ENCODE assay signal across 1 cellular context in the genomic region with DNA sequence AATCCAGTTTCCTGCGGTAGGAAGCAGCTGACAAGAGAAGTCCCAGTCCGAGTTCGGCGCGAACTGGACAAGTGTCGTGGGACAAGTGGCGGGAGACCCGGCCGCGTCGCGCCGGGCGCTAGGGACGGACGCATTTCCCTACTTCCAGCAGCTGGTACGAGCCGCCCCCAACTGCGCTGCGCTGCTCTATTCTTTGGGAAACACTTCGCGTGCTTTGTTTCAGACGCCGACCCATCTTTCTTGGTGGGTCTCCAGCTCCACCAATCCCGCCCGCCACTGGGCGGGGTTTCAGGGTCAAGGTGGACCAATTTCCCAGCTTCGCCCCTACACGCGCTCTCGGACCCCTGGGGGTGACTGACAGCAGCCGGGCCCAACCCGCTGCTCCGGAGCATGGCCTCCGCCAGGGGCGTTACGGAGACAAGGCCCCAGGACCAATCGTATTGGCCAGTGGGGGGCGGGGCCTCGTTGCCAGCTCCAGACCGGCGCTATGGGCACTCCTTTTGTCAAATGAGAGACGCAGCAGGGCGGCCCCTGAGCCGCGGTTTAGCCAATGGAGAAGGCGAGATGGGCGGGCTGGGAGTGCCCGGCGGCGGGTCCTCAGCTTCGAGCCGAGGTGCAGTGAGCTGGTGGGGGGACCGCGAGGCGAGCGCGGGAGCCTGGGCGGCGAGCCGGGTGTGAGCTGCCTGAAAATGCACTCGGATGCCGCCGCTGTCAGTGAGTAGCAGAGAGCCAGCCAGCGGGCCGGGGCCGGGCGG.
TF ChIP-seq lines count a peak whose summit lies in the region.

A gene (plus strand): TSS at position 600 of the 755 bp plus-strand sequence. CDS start 90 bp downstream, at position 690.

TF ChIP-seq in HepG2, 621 proteins besides CTCF, POLR2A, EP300 and RAD21 (continued from another document and continues in another):
- TF ChIP-seq, protein P1, sequence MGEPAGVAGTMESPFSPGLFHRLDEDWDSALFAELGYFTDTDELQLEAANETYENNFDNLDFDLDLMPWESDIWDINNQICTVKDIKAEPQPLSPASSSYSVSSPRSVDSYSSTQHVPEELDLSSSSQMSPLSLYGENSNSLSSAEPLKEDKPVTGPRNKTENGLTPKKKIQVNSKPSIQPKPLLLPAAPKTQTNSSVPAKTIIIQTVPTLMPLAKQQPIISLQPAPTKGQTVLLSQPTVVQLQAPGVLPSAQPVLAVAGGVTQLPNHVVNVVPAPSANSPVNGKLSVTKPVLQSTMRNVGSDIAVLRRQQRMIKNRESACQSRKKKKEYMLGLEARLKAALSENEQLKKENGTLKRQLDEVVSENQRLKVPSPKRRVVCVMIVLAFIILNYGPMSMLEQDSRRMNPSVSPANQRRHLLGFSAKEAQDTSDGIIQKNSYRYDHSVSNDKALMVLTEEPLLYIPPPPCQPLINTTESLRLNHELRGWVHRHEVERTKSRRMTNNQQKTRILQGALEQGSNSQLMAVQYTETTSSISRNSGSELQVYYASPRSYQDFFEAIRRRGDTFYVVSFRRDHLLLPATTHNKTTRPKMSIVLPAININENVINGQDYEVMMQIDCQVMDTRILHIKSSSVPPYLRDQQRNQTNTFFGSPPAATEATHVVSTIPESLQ (CRISPR knock-in tag; conservative IDR thresholded peaks at IDR 0.05) = no peak
- TF ChIP-seq MTF1 (CRISPR knock-in tag; IDR thresholded peaks at IDR 0.05) (no peak), CC2D1A (CRISPR knock-in tag; IDR thresholded peaks at IDR 0.05) (no peak), ZNF124 (CRISPR knock-in tag; IDR thresholded peaks at IDR 0.05) (no peak), MEF2D (CRISPR knock-in tag; IDR thresholded peaks at IDR 0.05) (no peak), MAF1 (CRISPR knock-in tag; IDR thresholded peaks at IDR 0.05; ENCODE audit: borderline replicate concordance) (no peak), GTF2F1 (IDR thresholded peaks at IDR 0.05; ENCODE audit: low read length) (no peak), ZNF570 (CRISPR knock-in tag; IDR thresholded peaks at IDR 0.05; ENCODE audit: borderline replicate concordance) (no peak), KLF11 (CRISPR knock-in tag; IDR thresholded peaks at IDR 0.05) (no peak), RFX1 (IDR thresholded peaks at IDR 0.05) (no peak; the same call in 1 of the 2 replicates), ZSCAN30 (CRISPR knock-in tag; IDR thresholded peaks at IDR 0.05) (peak; percentile 69; the same call in 1 of the 2 replicates), CHCHD3 (CRISPR knock-in tag; IDR thresholded peaks at IDR 0.05) (no peak), ZNF557 (CRISPR knock-in tag; IDR thresholded peaks at IDR 0.05) (no peak), GPN1 (CRISPR knock-in tag; IDR thresholded peaks at IDR 0.05; ENCODE audit: borderline replicate concordance) (no peak), ZNF749 (CRISPR knock-in tag; IDR thresholded peaks at IDR 0.05; ENCODE audit: borderline replicate concordance) (no peak), TMF1 (CRISPR knock-in tag; IDR thresholded peaks at IDR 0.05; ENCODE audit: low read depth) (no peak), ZNF547 (CRISPR knock-in tag; IDR thresholded peaks at IDR 0.05) (no peak), REPIN1 (CRISPR knock-in tag; IDR thresholded peaks at IDR 0.05; ENCODE audit: borderline replicate concordance, low read depth) (peak; percentile 68; the same call in 1 of the 2 replicates), SMAD1 (CRISPR knock-in tag; IDR thresholded peaks at IDR 0.05; ENCODE audit: borderline replicate concordance, low read depth) (no peak), EEA1 (CRISPR knock-in tag; IDR thresholded peaks at IDR 0.05; ENCODE audit: borderline replicate concordance) (peak; percentile 62; the same call in 1 of the 2 replicates), ZFX (CRISPR knock-in tag; IDR thresholded peaks at IDR 0.05; ENCODE audit: low read depth) (no peak), ZNF296 (CRISPR knock-in tag; conservative IDR thresholded peaks at IDR 0.05) (no peak), ZNF382 (CRISPR knock-in tag; IDR thresholded peaks at IDR 0.05; ENCODE audit: borderline replicate concordance) (no peak), ZNF33A (CRISPR knock-in tag; IDR thresholded peaks at IDR 0.05; ENCODE audit: borderline replicate concordance) (no peak), ZNF337 (CRISPR knock-in tag; IDR thresholded peaks at IDR 0.05; ENCODE audit: borderline replicate concordance, low read depth) (0 out of 2 replicates have a peak, but pooled peaks have one; percentile 55), ZNF792 (CRISPR knock-in tag; IDR thresholded peaks at IDR 0.05) (no peak), RXRA (CRISPR knock-in tag; IDR thresholded peaks at IDR 0.05) (0 out of 2 replicates have a peak, but pooled peaks have one; percentile 52), RBAK (CRISPR knock-in tag; IDR thresholded peaks at IDR 0.05) (no peak), ZNF615 (CRISPR knock-in tag; IDR thresholded peaks at IDR 0.05; ENCODE audit: borderline replicate concordance) (no peak), SRSF4 (IDR thresholded peaks at IDR 0.05; ENCODE audit: low read depth, low read length, poor library complexity, severe bottlenecking) (no peak), TSC22D2 (CRISPR knock-in tag; IDR thresholded peaks at IDR 0.05; ENCODE audit: borderline replicate concordance) (no peak; the same call in 1 of the 2 replicates)
- TF ChIP-seq, protein P2, sequence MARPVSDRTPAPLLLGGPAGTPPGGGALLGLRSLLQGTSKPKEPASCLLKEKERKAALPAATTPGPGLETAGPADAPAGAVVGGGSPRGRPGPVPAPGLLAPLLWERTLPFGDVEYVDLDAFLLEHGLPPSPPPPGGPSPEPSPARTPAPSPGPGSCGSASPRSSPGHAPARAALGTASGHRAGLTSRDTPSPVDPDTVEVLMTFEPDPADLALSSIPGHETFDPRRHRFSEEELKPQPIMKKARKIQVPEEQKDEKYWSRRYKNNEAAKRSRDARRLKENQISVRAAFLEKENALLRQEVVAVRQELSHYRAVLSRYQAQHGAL (CRISPR knock-in tag; IDR thresholded peaks at IDR 0.05; ENCODE audit: not compliant biosample characterization) = no peak
- TF ChIP-seq, protein P3, sequence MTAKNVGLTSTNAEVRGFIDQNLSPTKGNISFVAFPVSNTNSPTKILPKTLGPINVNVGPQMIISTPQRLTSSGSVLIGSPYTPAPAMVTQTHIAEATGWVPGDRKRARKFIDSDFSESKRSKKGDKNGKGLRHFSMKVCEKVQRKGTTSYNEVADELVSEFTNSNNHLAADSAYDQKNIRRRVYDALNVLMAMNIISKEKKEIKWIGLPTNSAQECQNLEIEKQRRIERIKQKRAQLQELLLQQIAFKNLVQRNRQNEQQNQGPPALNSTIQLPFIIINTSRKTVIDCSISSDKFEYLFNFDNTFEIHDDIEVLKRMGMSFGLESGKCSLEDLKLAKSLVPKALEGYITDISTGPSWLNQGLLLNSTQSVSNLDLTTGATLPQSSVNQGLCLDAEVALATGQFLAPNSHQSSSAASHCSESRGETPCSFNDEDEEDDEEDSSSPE (CRISPR knock-in tag; IDR thresholded peaks at IDR 0.05) = peak; percentile 74; the same call in 1 of the 2 replicates
- TF ChIP-seq, protein P4, sequence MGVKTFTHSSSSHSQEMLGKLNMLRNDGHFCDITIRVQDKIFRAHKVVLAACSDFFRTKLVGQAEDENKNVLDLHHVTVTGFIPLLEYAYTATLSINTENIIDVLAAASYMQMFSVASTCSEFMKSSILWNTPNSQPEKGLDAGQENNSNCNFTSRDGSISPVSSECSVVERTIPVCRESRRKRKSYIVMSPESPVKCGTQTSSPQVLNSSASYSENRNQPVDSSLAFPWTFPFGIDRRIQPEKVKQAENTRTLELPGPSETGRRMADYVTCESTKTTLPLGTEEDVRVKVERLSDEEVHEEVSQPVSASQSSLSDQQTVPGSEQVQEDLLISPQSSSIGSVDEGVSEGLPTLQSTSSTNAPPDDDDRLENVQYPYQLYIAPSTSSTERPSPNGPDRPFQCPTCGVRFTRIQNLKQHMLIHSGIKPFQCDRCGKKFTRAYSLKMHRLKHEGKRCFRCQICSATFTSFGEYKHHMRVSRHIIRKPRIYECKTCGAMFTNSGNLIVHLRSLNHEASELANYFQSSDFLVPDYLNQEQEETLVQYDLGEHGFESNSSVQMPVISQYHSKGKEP (CRISPR knock-in tag; IDR thresholded peaks at IDR 0.05) = no peak
- TF ChIP-seq, protein P5, sequence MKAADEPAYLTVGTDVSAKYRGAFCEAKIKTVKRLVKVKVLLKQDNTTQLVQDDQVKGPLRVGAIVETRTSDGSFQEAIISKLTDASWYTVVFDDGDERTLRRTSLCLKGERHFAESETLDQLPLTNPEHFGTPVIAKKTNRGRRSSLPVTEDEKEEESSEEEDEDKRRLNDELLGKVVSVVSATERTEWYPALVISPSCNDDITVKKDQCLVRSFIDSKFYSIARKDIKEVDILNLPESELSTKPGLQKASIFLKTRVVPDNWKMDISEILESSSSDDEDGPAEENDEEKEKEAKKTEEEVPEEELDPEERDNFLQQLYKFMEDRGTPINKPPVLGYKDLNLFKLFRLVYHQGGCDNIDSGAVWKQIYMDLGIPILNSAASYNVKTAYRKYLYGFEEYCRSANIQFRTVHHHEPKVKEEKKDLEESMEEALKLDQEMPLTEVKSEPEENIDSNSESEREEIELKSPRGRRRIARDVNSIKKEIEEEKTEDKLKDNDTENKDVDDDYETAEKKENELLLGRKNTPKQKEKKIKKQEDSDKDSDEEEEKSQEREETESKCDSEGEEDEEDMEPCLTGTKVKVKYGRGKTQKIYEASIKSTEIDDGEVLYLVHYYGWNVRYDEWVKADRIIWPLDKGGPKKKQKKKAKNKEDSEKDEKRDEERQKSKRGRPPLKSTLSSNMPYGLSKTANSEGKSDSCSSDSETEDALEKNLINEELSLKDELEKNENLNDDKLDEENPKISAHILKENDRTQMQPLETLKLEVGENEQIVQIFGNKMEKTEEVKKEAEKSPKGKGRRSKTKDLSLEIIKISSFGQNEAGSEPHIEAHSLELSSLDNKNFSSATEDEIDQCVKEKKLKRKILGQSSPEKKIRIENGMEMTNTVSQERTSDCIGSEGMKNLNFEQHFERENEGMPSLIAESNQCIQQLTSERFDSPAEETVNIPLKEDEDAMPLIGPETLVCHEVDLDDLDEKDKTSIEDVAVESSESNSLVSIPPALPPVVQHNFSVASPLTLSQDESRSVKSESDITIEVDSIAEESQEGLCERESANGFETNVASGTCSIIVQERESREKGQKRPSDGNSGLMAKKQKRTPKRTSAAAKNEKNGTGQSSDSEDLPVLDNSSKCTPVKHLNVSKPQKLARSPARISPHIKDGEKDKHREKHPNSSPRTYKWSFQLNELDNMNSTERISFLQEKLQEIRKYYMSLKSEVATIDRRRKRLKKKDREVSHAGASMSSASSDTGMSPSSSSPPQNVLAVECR (CRISPR knock-in tag; IDR thresholded peaks at IDR 0.05; ENCODE audit: borderline replicate concordance) = peak; percentile 75; the same call in 1 of the 2 replicates
- TF ChIP-seq, protein P6, sequence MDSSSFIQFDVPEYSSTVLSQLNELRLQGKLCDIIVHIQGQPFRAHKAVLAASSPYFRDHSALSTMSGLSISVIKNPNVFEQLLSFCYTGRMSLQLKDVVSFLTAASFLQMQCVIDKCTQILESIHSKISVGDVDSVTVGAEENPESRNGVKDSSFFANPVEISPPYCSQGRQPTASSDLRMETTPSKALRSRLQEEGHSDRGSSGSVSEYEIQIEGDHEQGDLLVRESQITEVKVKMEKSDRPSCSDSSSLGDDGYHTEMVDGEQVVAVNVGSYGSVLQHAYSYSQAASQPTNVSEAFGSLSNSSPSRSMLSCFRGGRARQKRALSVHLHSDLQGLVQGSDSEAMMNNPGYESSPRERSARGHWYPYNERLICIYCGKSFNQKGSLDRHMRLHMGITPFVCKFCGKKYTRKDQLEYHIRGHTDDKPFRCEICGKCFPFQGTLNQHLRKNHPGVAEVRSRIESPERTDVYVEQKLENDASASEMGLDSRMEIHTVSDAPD (CRISPR knock-in tag; IDR thresholded peaks at IDR 0.05) = no peak
- TF ChIP-seq, protein P7, sequence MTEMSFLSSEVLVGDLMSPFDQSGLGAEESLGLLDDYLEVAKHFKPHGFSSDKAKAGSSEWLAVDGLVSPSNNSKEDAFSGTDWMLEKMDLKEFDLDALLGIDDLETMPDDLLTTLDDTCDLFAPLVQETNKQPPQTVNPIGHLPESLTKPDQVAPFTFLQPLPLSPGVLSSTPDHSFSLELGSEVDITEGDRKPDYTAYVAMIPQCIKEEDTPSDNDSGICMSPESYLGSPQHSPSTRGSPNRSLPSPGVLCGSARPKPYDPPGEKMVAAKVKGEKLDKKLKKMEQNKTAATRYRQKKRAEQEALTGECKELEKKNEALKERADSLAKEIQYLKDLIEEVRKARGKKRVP (CRISPR knock-in tag; IDR thresholded peaks at IDR 0.05) = no peak
- TF ChIP-seq, protein P8, sequence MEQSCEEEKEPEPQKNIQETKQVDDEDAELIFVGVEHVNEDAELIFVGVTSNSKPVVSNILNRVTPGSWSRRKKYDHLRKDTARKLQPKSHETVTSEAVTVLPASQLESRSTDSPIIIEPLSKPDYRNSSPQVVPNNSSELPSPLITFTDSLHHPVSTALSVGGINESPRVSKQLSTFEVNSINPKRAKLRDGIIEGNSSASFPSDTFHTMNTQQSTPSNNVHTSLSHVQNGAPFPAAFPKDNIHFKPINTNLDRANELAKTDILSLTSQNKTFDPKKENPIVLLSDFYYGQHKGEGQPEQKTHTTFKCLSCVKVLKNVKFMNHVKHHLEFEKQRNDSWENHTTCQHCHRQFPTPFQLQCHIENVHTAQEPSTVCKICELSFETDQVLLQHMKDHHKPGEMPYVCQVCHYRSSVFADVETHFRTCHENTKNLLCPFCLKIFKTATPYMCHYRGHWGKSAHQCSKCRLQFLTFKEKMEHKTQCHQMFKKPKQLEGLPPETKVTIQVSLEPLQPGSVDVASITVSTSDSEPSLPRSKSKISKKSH (CRISPR knock-in tag; IDR thresholded peaks at IDR 0.05; ENCODE audit: borderline replicate concordance) = no peak
- TF ChIP-seq, protein P9, sequence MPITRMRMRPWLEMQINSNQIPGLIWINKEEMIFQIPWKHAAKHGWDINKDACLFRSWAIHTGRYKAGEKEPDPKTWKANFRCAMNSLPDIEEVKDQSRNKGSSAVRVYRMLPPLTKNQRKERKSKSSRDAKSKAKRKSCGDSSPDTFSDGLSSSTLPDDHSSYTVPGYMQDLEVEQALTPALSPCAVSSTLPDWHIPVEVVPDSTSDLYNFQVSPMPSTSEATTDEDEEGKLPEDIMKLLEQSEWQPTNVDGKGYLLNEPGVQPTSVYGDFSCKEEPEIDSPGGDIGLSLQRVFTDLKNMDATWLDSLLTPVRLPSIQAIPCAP (CRISPR knock-in tag; IDR thresholded peaks at IDR 0.05; ENCODE audit: low read depth) = no peak
